ENCODE assay signal across 8 cellular contexts in the genomic region with DNA sequence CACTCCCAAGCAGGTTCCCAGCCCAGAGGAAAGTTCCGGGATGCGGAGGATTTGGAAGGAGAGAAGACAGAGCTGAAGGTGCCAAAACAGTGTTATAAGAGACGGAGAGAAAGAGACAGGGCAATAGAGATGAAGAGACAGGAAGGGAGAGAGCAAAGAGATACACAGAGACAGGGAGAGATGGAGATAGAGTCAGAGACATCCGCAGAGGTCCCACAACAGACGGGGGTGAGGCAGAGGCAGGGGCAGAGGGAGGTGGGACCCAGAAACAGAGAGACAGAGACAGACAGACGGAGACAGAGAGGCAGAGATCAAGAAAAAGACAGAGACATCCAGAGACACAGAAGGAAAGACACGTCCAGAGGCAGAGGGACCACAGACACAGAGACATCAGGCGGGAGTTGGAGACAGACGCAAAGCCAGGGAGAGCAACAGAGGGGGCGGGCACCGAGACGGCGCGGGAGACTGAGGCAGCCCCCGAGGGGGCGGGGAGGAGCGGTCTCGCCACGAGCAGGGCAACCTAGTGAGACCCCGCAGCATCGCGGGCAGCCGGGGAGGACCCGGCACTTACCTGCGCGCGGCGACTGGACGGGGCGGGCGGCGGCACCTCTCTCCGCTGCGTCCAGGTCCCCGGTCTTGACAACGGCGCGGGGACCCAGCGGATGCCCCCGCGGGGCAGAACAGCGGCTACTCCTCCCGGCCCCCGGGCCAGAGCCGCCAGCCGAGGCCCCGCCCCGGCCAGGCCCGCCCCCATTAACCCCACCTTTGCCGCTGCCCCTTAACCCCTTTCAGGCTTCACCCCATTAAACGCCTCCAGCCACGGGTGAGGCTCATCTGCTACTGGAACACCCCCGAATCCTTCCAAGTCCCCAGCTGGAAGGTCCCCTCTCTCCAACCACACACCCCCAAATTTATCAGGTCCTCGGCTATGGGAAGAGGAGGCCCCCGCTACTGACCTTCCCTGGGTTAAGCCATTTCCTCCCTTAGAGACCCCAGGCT. TPM values are rescaled to one million over a fixed set of nuclear protein-coding genes. Genes with fewer than 3 reads are reported as not detected.
DNase-seq lines count a peak whose midpoint lies in the region; ATAC-seq and TF ChIP-seq lines count a peak whose summit lies in the region.

GPR4 (minus strand) TSS at position 689 of the 999 bp plus-strand sequence. CDS start 10,346 bp downstream, outside the sequence.

- intact Hi-C loops in Panc1 (cut with micrococcal nuclease; ENCODE audit: unreplicated experiment): no loop called here

- BruUV-seq in Panc1 (replicated peaks; lab: Mats Ljungman, UMichigan): no TSS peak

- no peaks in the 10 kb centered on the region for H3K36me3 ChIP-seq in BJ (ENCODE audit: control insufficient read depth, insufficient read depth, low read length)
- no peaks in the 10 kb centered on the region for H3K36me3 ChIP-seq in Panc1 (ENCODE audit: control insufficient read depth, insufficient read depth, low read length)

- ATAC-seq in Panc1 (peak; percentile 58; the same call in 1 of the 2 replicates), HG03457 (IDR thresholded peaks at IDR 0.05; ENCODE audit: unreplicated experiment) (no peak), GM21367 (IDR thresholded peaks at IDR 0.05; ENCODE audit: unreplicated experiment) (no peak)
- no peak for ATAC-seq in activated CD4-positive, CD25-positive, alpha-beta regulatory T cell treated with anti-CD3 and anti-CD28 coated beads, Interleukin-2, amount 50 U/mL, for 24 hours

- H3K27me3 ChIP-seq in BJ (ENCODE audit: control insufficient read depth, insufficient read depth, low read length): peaks cover 12% of the 10 kb centered on the region
- no peaks in the 10 kb centered on the region; the same call in 1 of the 2 replicates for H3K27me3 ChIP-seq in Panc1 (ENCODE audit: control insufficient read depth, insufficient read depth, low read length)

- peaks cover 3% of the 10 kb centered on the region; the same call in 1 of the 2 replicates for H3K4me1 ChIP-seq in Panc1 (ENCODE audit: control insufficient read depth, insufficient read depth, low read length)

- peaks cover 12% of the 10 kb centered on the region for H3K9me3 Mint-ChIP-seq in nephron progenitor cell

- peaks cover 82% of the 10 kb centered on the region for H3K27me3 Mint-ChIP-seq in nephron progenitor cell (ENCODE audit: low read depth, poor library complexity)

- H3K36me3 Mint-ChIP-seq in nephron progenitor cell (ENCODE audit: low read depth): no peaks in the 10 kb centered on the region

- no peak within 1 kb of the TSS for H3K27ac ChIP-seq in Panc1 (ENCODE audit: low read length)

- H3K9me3 ChIP-seq in Panc1 (ENCODE audit: control insufficient read depth, insufficient read depth, low read depth, low read length): no peaks in the 10 kb centered on the region

- POLR2A ChIA-PET in BJ (lab: Charles Lee): no interaction called here
- POLR2A ChIA-PET in Panc1 (lab: Charles Lee): interaction anchor here (0.5 kb wide), 1 partner anchor 170 kb away, joined by 3 read pairs; no protein-coding TSS in a partner anchor

- H3K4me3 Mint-ChIP-seq in nephron progenitor cell: peak within 1 kb of the TSS; percentile 41

- H3K27ac Mint-ChIP-seq in nephron progenitor cell: no peak within 1 kb of the TSS

- peaks cover 50% of the 10 kb centered on the region for H3K4me1 Mint-ChIP-seq in nephron progenitor cell

- DNase-seq in BJ (ENCODE audit: low read depth) (no peak), Panc1 (ENCODE audit: low read depth, low spot score) (no peak), fibroblast of pulmonary artery (ENCODE audit: low read depth) (peak; percentile 48), nephron progenitor cell (peak; percentile 54), amniotic stem cell (lab: John Stamatoyannopoulos, UW) (no peak)

- CTCF ChIA-PET in BJ (lab: Yijun Ruan, JAX) (interaction anchor here (0.9 to 7.2 kb wide), 4 partner anchors 11 to 42 kb away, joined by 3 to 99 read pairs (median 7); no protein-coding TSS in a partner anchor), Panc1 (lab: Charles Lee) (interaction anchor here (0.7 kb wide), 1 partner anchor 54 kb away, joined by 3 read pairs; no protein-coding TSS in a partner anchor)

- H3K4me3 ChIP-seq in BJ (ENCODE audit: low read depth, low read length) (peak within 1 kb of the TSS; percentile 25), Panc1 (ENCODE audit: low read depth in 2 of 2, low read length in 2 of 2) (peak within 1 kb of the TSS in 1 of 2 experiments; percentile 13; a peak in 1 of 4 replicates), fibroblast of pulmonary artery (replicated peaks; ENCODE audit: low read depth, low read length) (peak within 1 kb of the TSS; percentile 80)

- TF ChIP-seq CTCF in BJ (IDR thresholded peaks at IDR 0.05; ENCODE audit: insufficient read depth, low read depth, low read length): no peak
- no peak for TF ChIP-seq CTCF in Panc1 (IDR thresholded peaks at IDR 0.05)
- TF ChIP-seq CTCF in fibroblast of pulmonary artery (IDR thresholded peaks at IDR 0.05; ENCODE audit: low read length, missing control alignments): no peak
- no peak for TF ChIP-seq CTCF in nephron progenitor cell (IDR thresholded peaks at IDR 0.05)

- in situ Hi-C loops in Panc1 (cut with HindIII; ENCODE audit: low pct_unique_long_range_greater_than_20kb, low sequenced_read_pairs): no loop called here

RNA-seq across cellular contexts. Expression of gene GPR4, which starts in this region (rescaled TPM):
- 0.06 and 0.12 TPM in 2 replicates for polyA plus RNA-seq in BJ (2011; rRNA removed)
- polyA minus RNA-seq in BJ (2011; rRNA and poly(A)+ RNA removed): not detected in 2 replicates
- 0.23 TPM for total RNA-seq in Panc1 (2021; ENCODE audit: unreplicated experiment)
- not detected for polyA plus RNA-seq in Panc1 (2012; ENCODE audit: insufficient read length)

Comparison
In these comparisons a context has a peak if more than half of its experiments do, and no peak if none do; other contexts are left out.
1. Peak in ATAC-seq in Panc1; RNA of the gene not detected or under 1 TPM.
2. DNase-seq: peak in fibroblast of pulmonary artery (single experiment) and nephron progenitor cell (single experiment); none in BJ (single experiment), Panc1 (single experiment) and amniotic stem cell (single experiment).